26 cellular contexts compared by ENCODE assay signal in the genomic region with DNA sequence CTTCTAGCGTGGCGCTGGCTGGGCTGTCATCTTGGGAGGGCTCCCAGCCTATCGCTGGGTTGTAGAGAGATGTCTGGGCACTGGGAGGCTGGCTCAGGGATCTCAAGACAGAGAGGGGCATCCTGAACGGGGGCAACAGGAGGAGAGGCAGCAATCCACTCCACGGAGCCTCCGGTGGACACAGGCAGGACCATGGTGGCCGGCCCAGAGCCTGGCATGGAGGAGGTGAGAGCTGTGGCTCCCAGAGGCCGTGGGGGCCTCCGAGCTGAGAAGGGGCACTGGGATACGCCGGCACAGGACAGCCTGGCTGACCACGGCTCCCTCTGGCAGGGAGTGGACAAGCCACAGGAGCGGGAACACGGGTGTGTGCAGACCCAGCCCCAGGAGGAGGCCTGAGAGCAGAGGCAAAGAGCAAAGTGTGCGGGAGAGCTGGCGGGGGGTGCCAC. TPM values are rescaled to one million over a fixed set of nuclear protein-coding genes. Genes with fewer than 3 reads are reported as not detected.
DNase-seq lines count a peak whose midpoint lies in the region; ATAC-seq and TF ChIP-seq lines count a peak whose summit lies in the region.
"Had no signal": no experiment of that assay in that cellular context is flagged by ENCODE, and none has a peak within 500 bp of the region (broad histone marks: within the 10 kb centered on the region; RNA-seq: fewer than 3 reads in every experiment).

No MANE protein-coding gene starts in this region.

- intact Hi-C loops in spleen (cut with DNase I; ENCODE audit: low total_unique reads): no loop called here
- intact Hi-C loops in aorta (cut with DNase I): no loop called here

- 80 to 95% (median 88%) methylated on average over 12 to 16 of the region's 16 CpGs for WGBS in spleen, 5 donors
- 85 to 90% methylated on average over 16 of the region's 16 CpGs for WGBS in aorta, 2 donors
- 89% methylated on average over 5 to 15 of the region's 16 CpGs for WGBS in upper lobe of left lung, 2 donors

- no peak overlapping the region for H3K4me3 Mint-ChIP-seq in activated naive CD8-positive, alpha-beta T cell treated with anti-CD3 and anti-CD28 coated beads, Interleukin-2, amount 10 ng/mL, durations not matched to agents 7 days and 5 days
- no peak overlapping the region for H3K4me3 Mint-ChIP-seq in activated naive CD8-positive, alpha-beta T cell treated with anti-CD3 and anti-CD28 coated beads, Interleukin-2, amount 50 U/mL, for 24 hours
- H3K4me3 Mint-ChIP-seq: activated CD8-positive, alpha-beta T cell treated with anti-CD3 and anti-CD28 coated beads, Interleukin-2, amount 10 ng/mL, durations not matched to agents 7 days and 5 days; CD4-positive, CD25-positive, alpha-beta regulatory T cell; effector memory CD8-positive, alpha-beta T cell; natural killer cell; T-helper 2 cell treated with Interferon-gamma antibody and Interleukin-4, amounts not matched to agents 5 μg/mL and 100 μg/mL, for 36 hours had no signal

- no peaks in the 10 kb centered on the region for H3K4me1 Mint-ChIP-seq in activated naive CD8-positive, alpha-beta T cell treated with anti-CD3 and anti-CD28 coated beads, Interleukin-2, amount 10 ng/mL, durations not matched to agents 7 days and 5 days
- no peaks in the 10 kb centered on the region for H3K4me1 Mint-ChIP-seq in activated naive CD8-positive, alpha-beta T cell treated with anti-CD3 and anti-CD28 coated beads, Interleukin-2, amount 50 U/mL, for 24 hours

- POLR2A ChIA-PET in activated naive CD8-positive, alpha-beta T cell treated with anti-CD3 and anti-CD28 coated beads, Interleukin-2, amount 10 ng/mL, durations not matched to agents 7 days and 5 days (lab: Charles Lee): interaction anchor here (1.1 kb wide), 1 partner anchor 45 kb away, joined by 3 read pairs; a partner anchor contains a TSS

- no peak for TF ChIP-seq EP300 in upper lobe of left lung (IDR thresholded peaks at IDR 0.05)

- H3K4me3 ChIP-seq in spleen (no peak overlapping the region), aorta (ENCODE audit: low read length in 2 of 2) (no peak overlapping the region), upper lobe of left lung (no peak overlapping the region)
- H3K4me3 ChIP-seq: right atrium auricular region had no signal

- H3K9me3 Mint-ChIP-seq in activated naive CD8-positive, alpha-beta T cell treated with anti-CD3 and anti-CD28 coated beads, Interleukin-2, amount 10 ng/mL, durations not matched to agents 7 days and 5 days: no peaks in the 10 kb centered on the region
- H3K9me3 Mint-ChIP-seq in activated naive CD8-positive, alpha-beta T cell treated with anti-CD3 and anti-CD28 coated beads, Interleukin-2, amount 50 U/mL, for 24 hours: no peaks in the 10 kb centered on the region
- H3K9me3 Mint-ChIP-seq: CD4-positive, CD25-positive, alpha-beta regulatory T cell; effector memory CD8-positive, alpha-beta T cell; natural killer cell; T-helper 2 cell treated with Interferon-gamma antibody and Interleukin-4, amounts not matched to agents 5 μg/mL and 100 μg/mL, for 36 hours had no signal

- H3K36me3 ChIP-seq in spleen: peaks cover 0 to 20% (median 0%) of the 10 kb centered on the region in 6 donors
- peaks cover 7 to 19% of the 10 kb centered on the region in 2 donors for H3K36me3 ChIP-seq in aorta (ENCODE audit: control insufficient read depth in 1 of 2, insufficient read depth in 2 of 2, low read length in 1 of 2)
- peaks cover 0 to 9% (median 0%) of the 10 kb centered on the region in 4 donors for H3K36me3 ChIP-seq in upper lobe of left lung

- TF ChIP-seq POLR2A in spleen (IDR thresholded peaks at IDR 0.05) (no peak), upper lobe of left lung (IDR thresholded peaks at IDR 0.05) (no peak)

- H3K27me3 ChIP-seq in spleen (replicated peaks in 1 of 7) (peaks cover 0 to 68% (median 12%) of the 10 kb centered on the region in 7 donors), aorta (ENCODE audit: control insufficient read depth in 1 of 2, insufficient read depth in 2 of 2, low read length in 1 of 2) (no peaks in the 10 kb centered on the region), upper lobe of left lung (no peaks in the 10 kb centered on the region)
- H3K27me3 ChIP-seq: right atrium auricular region had no signal

- H3K27me3 Mint-ChIP-seq in activated naive CD8-positive, alpha-beta T cell treated with anti-CD3 and anti-CD28 coated beads, Interleukin-2, amount 10 ng/mL, durations not matched to agents 7 days and 5 days: peaks cover 8% of the 10 kb centered on the region
- peaks cover 7% of the 10 kb centered on the region for H3K27me3 Mint-ChIP-seq in activated naive CD8-positive, alpha-beta T cell treated with anti-CD3 and anti-CD28 coated beads, Interleukin-2, amount 50 U/mL, for 24 hours

- TF ChIP-seq CTCF in spleen (IDR thresholded peaks at IDR 0.05 in 8 of 11, conservative IDR thresholded peaks at IDR 0.05 in 3 of 11) (no peak), upper lobe of left lung (IDR thresholded peaks at IDR 0.05) (no peak)

- H3K9me3 ChIP-seq in spleen: no peaks in the 10 kb centered on the region
- H3K9me3 ChIP-seq in aorta (ENCODE audit: control insufficient read depth, low read length): no peaks in the 10 kb centered on the region
- H3K9me3 ChIP-seq in upper lobe of left lung: no peaks in the 10 kb centered on the region
- H3K9me3 ChIP-seq: right atrium auricular region had no signal

- H3K4me1 ChIP-seq in spleen: peaks cover 0 to 50% (median 17%) of the 10 kb centered on the region in 6 donors
- H3K4me1 ChIP-seq in aorta (ENCODE audit: control insufficient read depth in 1 of 2, insufficient read depth in 2 of 2, low read length in 2 of 2): peaks cover 0 to 5% of the 10 kb centered on the region in 2 donors
- H3K4me1 ChIP-seq in upper lobe of left lung: peaks cover 5 to 16% (median 8%) of the 10 kb centered on the region in 4 donors

- no peak overlapping the region for H3K27ac Mint-ChIP-seq in activated naive CD8-positive, alpha-beta T cell treated with anti-CD3 and anti-CD28 coated beads, Interleukin-2, amount 10 ng/mL, durations not matched to agents 7 days and 5 days
- no peak overlapping the region for H3K27ac Mint-ChIP-seq in activated naive CD8-positive, alpha-beta T cell treated with anti-CD3 and anti-CD28 coated beads, Interleukin-2, amount 50 U/mL, for 24 hours
- H3K27ac Mint-ChIP-seq: activated CD8-positive, alpha-beta T cell treated with anti-CD3 and anti-CD28 coated beads, Interleukin-2, amount 10 ng/mL, durations not matched to agents 7 days and 5 days; CD4-positive, CD25-positive, alpha-beta regulatory T cell; effector memory CD8-positive, alpha-beta T cell; natural killer cell; T-helper 2 cell treated with Interferon-gamma antibody and Interleukin-4, amounts not matched to agents 5 μg/mL and 100 μg/mL, for 36 hours had no signal

- DNase-seq in activated naive CD8-positive, alpha-beta T cell treated with anti-CD3 and anti-CD28 coated beads, Interleukin-2, amount 10 ng/mL, durations not matched to agents 7 days and 5 days: peak; percentile 19
- no peak for DNase-seq in activated naive CD8-positive, alpha-beta T cell treated with anti-CD3 and anti-CD28 coated beads, Interleukin-2, amount 50 U/mL, for 24 hours
- DNase-seq in left lobe of liver (ENCODE audit: low spot score): peak; percentile 44
- peak; percentile 59 for DNase-seq in spleen
- DNase-seq in aorta: peak; percentile 30 to 72
- no peak for DNase-seq in RPMI8226
- no peak for DNase-seq in upper lobe of left lung
- DNase-seq in DMS153 treated with DMSO at 0.1 percent for 48 hours (lab: John Stamatoyannopoulos, UW; ENCODE audit: unreplicated experiment): no peak
- DNase-seq: activated CD8-positive, alpha-beta T cell treated with anti-CD3 and anti-CD28 coated beads, Interleukin-2, amount 10 ng/mL, durations not matched to agents 7 days and 5 days; activated naive CD4-positive, alpha-beta T cell; CD4-positive, CD25-positive, alpha-beta regulatory T cell; effector memory CD8-positive, alpha-beta T cell; foreskin melanocyte; left ventricle myocardium superior; midbrain; natural killer cell; NCI-H510A treated with DMSO at 0.1 percent for 48 hours; PC-3; SHP77 treated with DMSO at 0.1 percent for 48 hours; stimulated activated CD4-positive, alpha-beta T cell treated with anti-CD3 and anti-CD28 coated beads, Interleukin-2, amount 100 ng/mL, for 48 hours had no signal

- no peaks in the 10 kb centered on the region for H3K36me3 Mint-ChIP-seq in activated naive CD8-positive, alpha-beta T cell treated with anti-CD3 and anti-CD28 coated beads, Interleukin-2, amount 10 ng/mL, durations not matched to agents 7 days and 5 days
- no peaks in the 10 kb centered on the region for H3K36me3 Mint-ChIP-seq in activated naive CD8-positive, alpha-beta T cell treated with anti-CD3 and anti-CD28 coated beads, Interleukin-2, amount 50 U/mL, for 24 hours (ENCODE audit: low read depth)
- H3K36me3 Mint-ChIP-seq: CD4-positive, CD25-positive, alpha-beta regulatory T cell; natural killer cell had no signal

- peak overlapping the region in 2 of 8 donors; percentile 27 to 51 for H3K27ac ChIP-seq in spleen
- H3K27ac ChIP-seq in aorta (ENCODE audit: low read depth in 1 of 2, low read length in 2 of 2): peak overlapping the region in 1 of 2 donors; percentile 68
- no peak overlapping the region for H3K27ac ChIP-seq in upper lobe of left lung
- H3K27ac ChIP-seq: right atrium auricular region had no signal

- no peak for ATAC-seq in activated naive CD8-positive, alpha-beta T cell treated with anti-CD3 and anti-CD28 coated beads, Interleukin-2, amount 10 ng/mL, durations not matched to agents 7 days and 5 days (ENCODE audit: low read depth)
- no peak for ATAC-seq in activated naive CD8-positive, alpha-beta T cell treated with anti-CD3 and anti-CD28 coated beads, Interleukin-2, amount 50 U/mL, for 24 hours
- ATAC-seq in left lobe of liver (no peak), aorta (ENCODE audit: low FRiP score) (no peak), upper lobe of left lung (ENCODE audit: low FRiP score in 2 of 2) (no peak)
- ATAC-seq: activated CD8-positive, alpha-beta T cell treated with anti-CD3 and anti-CD28 coated beads, Interleukin-2, amount 10 ng/mL, durations not matched to agents 7 days and 5 days; effector memory CD8-positive, alpha-beta T cell; esophagus mucosa; left ventricle myocardium superior; natural killer cell; PC-3 had no signal

RNA-seq across cellular contexts. Expression of a gene that starts 9.2 kb away (rescaled TPM):
- not detected for total RNA-seq in activated naive CD8-positive, alpha-beta T cell treated with anti-CD3 and anti-CD28 coated beads, Interleukin-2, amount 10 ng/mL, durations not matched to agents 7 days and 5 days
- total RNA-seq in left lobe of liver (3.4 TPM), spleen (10 to 100 TPM in 5 of 7 donors, 1 to 10 TPM in 2; 7.2 to 21.2 (median 11.7) TPM), aorta (100 to 1,000 TPM in 1 of 2 donors, 10 to 100 TPM in 1; 75.7 to 108 TPM), upper lobe of left lung (10 to 100 TPM in 3 of 6 donors, 1 to 10 TPM in 3; 3.0 to 16.2 (median 10.7) TPM)
- polyA plus RNA-seq in spleen (1 to 10 TPM; 2.2 to 7.9 (median 5.0) TPM), aorta (100 to 1,000 TPM in 1 of 2 donors, 10 to 100 TPM in 1; 26.4 to 130 TPM)
- total RNA-seq: activated CD8-positive, alpha-beta T cell treated with anti-CD3 and anti-CD28 coated beads, Interleukin-2, amount 10 ng/mL, durations not matched to agents 7 days and 5 days; CD4-positive, CD25-positive, alpha-beta regulatory T cell; natural killer cell; PC-3 had no signal
- polyA plus RNA-seq: CD4-positive, CD25-positive, alpha-beta regulatory T cell had no signal

RNA-seq across cellular contexts. Expression of a gene that starts 23.1 kb away (rescaled TPM):
- total RNA-seq in activated naive CD8-positive, alpha-beta T cell treated with anti-CD3 and anti-CD28 coated beads, Interleukin-2, amount 10 ng/mL, durations not matched to agents 7 days and 5 days: not detected
- total RNA-seq in left lobe of liver: not detected
- total RNA-seq in spleen: not detected
- not detected for polyA plus RNA-seq in spleen
- under 1 TPM in 1 of 2 donors, not detected in 1; 0.49 TPM for total RNA-seq in aorta
- not detected for polyA plus RNA-seq in aorta
- not detected for total RNA-seq in upper lobe of left lung
- total RNA-seq: A172; activated CD8-positive, alpha-beta T cell treated with anti-CD3 and anti-CD28 coated beads, Interleukin-2, amount 10 ng/mL, durations not matched to agents 7 days and 5 days; CD4-positive, CD25-positive, alpha-beta regulatory T cell; esophagus mucosa; left ventricle myocardium superior; natural killer cell; osteocyte; PC-3; right atrium auricular region; subcutaneous adipose tissue had no signal

RNA-seq across cellular contexts. Expression of a gene that starts 44.8 kb away (rescaled TPM):
- total RNA-seq in activated naive CD8-positive, alpha-beta T cell treated with anti-CD3 and anti-CD28 coated beads, Interleukin-2, amount 10 ng/mL, durations not matched to agents 7 days and 5 days: 10 to 100 TPM; 21.4 to 22.1 TPM
- total RNA-seq in left lobe of liver (35.0 TPM), spleen (10 to 100 TPM; 12.4 to 30.4 (median 27.0) TPM), aorta (10 to 100 TPM; 25.8 to 27.9 TPM), upper lobe of left lung (10 to 100 TPM; 12.5 to 61.8 (median 18.8) TPM)
- polyA plus RNA-seq in spleen (10 to 100 TPM in 1 of 3 donors, 1 to 10 TPM in 2; 3.6 to 12.2 (median 8.5) TPM), aorta (10 to 100 TPM in 1 of 2 donors, 1 to 10 TPM in 1; 1.5 to 20.8 TPM)

Comparison
In these comparisons a context has a peak if more than half of its experiments do, and no peak if none do; other contexts are left out.
1. DNase-seq: peak in activated naive CD8-positive, alpha-beta T cell treated with anti-CD3 and anti-CD28 coated beads, Interleukin-2, amount 10 ng/mL, durations not matched to agents 7 days and 5 days (single experiment), left lobe of liver (single experiment), spleen (single experiment) and aorta (2 of 2); none in activated naive CD8-positive, alpha-beta T cell treated with anti-CD3 and anti-CD28 coated beads, Interleukin-2, amount 50 U/mL, for 24 hours (single experiment), RPMI8226 (single experiment), upper lobe of left lung (0 of 2) and DMS153 treated with DMSO at 0.1 percent for 48 hours (single experiment).